ENCODE assay signal across 1 cellular context in the genomic region with DNA sequence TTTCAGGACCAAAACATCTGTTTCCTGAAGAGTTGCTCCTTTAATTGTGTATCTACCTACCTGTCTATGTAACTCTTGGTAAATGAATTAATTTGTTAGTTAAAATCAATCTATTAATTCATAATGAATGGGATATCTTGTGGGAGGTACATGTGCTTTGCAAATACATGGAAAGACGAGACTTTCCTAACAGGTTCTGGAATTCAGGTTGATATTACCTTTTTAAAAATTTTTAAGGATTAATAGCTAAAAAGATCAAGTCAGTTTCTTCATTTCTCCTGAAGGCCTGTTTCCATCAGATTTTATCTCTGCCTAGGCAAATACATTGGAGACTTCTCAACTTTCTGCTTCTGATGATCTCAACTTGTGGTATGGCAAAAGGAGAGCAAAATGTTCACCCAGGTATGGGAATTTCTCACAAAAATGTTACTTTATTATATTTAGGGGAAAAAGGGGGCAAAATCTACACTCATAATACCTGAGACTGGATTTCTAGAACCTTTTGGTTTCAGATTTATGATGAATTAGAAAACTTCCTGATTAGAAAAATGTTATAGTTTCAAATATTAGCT.
TF ChIP-seq lines count a peak whose summit lies in the region.

No MANE protein-coding gene starts in this region.

TF ChIP-seq in GM23338, 12 proteins besides CTCF, POLR2A, EP300 and RAD21 (continued from another document):
- TF ChIP-seq, protein P1, sequence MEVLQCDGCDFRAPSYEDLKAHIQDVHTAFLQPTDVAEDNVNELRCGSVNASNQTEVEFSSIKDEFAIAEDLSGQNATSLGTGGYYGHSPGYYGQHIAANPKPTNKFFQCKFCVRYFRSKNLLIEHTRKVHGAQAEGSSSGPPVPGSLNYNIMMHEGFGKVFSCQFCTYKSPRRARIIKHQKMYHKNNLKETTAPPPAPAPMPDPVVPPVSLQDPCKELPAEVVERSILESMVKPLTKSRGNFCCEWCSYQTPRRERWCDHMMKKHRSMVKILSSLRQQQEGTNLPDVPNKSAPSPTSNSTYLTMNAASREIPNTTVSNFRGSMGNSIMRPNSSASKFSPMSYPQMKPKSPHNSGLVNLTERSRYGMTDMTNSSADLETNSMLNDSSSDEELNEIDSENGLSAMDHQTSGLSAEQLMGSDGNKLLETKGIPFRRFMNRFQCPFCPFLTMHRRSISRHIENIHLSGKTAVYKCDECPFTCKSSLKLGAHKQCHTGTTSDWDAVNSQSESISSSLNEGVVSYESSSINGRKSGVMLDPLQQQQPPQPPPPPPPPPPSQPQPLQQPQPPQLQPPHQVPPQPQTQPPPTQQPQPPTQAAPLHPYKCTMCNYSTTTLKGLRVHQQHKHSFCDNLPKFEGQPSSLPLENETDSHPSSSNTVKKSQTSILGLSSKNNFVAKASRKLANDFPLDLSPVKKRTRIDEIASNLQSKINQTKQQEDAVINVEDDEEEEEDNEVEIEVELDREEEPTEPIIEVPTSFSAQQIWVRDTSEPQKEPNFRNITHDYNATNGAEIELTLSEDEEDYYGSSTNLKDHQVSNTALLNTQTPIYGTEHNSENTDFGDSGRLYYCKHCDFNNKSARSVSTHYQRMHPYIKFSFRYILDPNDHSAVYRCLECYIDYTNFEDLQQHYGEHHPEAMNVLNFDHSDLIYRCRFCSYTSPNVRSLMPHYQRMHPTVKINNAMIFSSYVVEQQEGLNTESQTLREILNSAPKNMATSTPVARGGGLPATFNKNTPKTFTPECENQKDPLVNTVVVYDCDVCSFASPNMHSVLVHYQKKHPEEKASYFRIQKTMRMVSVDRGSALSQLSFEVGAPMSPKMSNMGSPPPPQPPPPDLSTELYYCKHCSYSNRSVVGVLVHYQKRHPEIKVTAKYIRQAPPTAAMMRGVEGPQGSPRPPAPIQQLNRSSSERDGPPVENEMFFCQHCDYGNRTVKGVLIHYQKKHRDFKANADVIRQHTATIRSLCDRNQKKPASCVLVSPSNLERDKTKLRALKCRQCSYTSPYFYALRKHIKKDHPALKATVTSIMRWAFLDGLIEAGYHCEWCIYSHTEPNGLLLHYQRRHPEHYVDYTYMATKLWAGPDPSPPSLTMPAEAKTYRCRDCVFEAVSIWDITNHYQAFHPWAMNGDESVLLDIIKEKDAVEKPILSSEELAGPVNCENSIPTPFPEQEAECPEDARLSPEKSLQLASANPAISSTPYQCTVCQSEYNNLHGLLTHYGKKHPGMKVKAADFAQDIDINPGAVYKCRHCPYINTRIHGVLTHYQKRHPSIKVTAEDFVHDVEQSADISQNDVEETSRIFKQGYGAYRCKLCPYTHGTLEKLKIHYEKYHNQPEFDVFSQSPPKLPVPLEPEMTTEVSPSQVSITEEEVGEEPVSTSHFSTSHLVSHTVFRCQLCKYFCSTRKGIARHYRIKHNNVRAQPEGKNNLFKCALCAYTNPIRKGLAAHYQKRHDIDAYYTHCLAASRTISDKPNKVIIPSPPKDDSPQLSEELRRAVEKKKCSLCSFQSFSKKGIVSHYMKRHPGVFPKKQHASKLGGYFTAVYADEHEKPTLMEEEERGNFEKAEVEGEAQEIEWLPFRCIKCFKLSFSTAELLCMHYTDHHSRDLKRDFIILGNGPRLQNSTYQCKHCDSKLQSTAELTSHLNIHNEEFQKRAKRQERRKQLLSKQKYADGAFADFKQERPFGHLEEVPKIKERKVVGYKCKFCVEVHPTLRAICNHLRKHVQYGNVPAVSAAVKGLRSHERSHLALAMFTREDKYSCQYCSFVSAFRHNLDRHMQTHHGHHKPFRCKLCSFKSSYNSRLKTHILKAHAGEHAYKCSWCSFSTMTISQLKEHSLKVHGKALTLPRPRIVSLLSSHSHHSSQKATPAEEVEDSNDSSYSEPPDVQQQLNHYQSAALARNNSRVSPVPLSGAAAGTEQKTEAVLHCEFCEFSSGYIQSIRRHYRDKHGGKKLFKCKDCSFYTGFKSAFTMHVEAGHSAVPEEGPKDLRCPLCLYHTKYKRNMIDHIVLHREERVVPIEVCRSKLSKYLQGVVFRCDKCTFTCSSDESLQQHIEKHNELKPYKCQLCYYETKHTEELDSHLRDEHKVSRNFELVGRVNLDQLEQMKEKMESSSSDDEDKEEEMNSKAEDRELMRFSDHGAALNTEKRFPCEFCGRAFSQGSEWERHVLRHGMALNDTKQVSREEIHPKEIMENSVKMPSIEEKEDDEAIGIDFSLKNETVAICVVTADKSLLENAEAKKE (CRISPR knock-in tag; IDR thresholded peaks at IDR 0.05): no peak
- TF ChIP-seq EZH2 (IDR thresholded peaks at IDR 0.05; ENCODE audit: low read depth, unreplicated experiment) (no peak), POLR2AphosphoS5 (IDR thresholded peaks at IDR 0.05; ENCODE audit: low read depth) (no peak), EZH2phosphoT487 (IDR thresholded peaks at IDR 0.05; ENCODE audit: unreplicated experiment) (no peak), STAT1 (IDR thresholded peaks at IDR 0.05; ENCODE audit: unreplicated experiment) (no peak), ZNF114 (CRISPR knock-in tag; IDR thresholded peaks at IDR 0.05) (no peak), NANOG (IDR thresholded peaks at IDR 0.05; ENCODE audit: borderline replicate concordance) (no peak), CREB1 (CRISPR knock-in tag; IDR thresholded peaks at IDR 0.05; ENCODE audit: low read depth) (no peak), JUNB (IDR thresholded peaks at IDR 0.05; ENCODE audit: unreplicated experiment) (no peak)
- TF ChIP-seq, protein P2, sequence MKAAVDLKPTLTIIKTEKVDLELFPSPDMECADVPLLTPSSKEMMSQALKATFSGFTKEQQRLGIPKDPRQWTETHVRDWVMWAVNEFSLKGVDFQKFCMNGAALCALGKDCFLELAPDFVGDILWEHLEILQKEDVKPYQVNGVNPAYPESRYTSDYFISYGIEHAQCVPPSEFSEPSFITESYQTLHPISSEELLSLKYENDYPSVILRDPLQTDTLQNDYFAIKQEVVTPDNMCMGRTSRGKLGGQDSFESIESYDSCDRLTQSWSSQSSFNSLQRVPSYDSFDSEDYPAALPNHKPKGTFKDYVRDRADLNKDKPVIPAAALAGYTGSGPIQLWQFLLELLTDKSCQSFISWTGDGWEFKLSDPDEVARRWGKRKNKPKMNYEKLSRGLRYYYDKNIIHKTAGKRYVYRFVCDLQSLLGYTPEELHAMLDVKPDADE (IDR thresholded peaks at IDR 0.05): no peak
- TF ChIP-seq, protein P3, sequence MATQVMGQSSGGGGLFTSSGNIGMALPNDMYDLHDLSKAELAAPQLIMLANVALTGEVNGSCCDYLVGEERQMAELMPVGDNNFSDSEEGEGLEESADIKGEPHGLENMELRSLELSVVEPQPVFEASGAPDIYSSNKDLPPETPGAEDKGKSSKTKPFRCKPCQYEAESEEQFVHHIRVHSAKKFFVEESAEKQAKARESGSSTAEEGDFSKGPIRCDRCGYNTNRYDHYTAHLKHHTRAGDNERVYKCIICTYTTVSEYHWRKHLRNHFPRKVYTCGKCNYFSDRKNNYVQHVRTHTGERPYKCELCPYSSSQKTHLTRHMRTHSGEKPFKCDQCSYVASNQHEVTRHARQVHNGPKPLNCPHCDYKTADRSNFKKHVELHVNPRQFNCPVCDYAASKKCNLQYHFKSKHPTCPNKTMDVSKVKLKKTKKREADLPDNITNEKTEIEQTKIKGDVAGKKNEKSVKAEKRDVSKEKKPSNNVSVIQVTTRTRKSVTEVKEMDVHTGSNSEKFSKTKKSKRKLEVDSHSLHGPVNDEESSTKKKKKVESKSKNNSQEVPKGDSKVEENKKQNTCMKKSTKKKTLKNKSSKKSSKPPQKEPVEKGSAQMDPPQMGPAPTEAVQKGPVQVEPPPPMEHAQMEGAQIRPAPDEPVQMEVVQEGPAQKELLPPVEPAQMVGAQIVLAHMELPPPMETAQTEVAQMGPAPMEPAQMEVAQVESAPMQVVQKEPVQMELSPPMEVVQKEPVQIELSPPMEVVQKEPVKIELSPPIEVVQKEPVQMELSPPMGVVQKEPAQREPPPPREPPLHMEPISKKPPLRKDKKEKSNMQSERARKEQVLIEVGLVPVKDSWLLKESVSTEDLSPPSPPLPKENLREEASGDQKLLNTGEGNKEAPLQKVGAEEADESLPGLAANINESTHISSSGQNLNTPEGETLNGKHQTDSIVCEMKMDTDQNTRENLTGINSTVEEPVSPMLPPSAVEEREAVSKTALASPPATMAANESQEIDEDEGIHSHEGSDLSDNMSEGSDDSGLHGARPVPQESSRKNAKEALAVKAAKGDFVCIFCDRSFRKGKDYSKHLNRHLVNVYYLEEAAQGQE (IDR thresholded peaks at IDR 0.05; ENCODE audit: unreplicated experiment): no peak
